In genomic region chr1:47418122-47418521, GRCh38 we compare ENCODE assay signal across 1 cellular context.
TF ChIP-seq lines count a peak whose summit lies in the region.

No MANE protein-coding gene starts in this region.

TF ChIP-seq in WTC11, 78 proteins besides CTCF, POLR2A, EP300 and RAD21 (continued from another document):
- no peak for TF ChIP-seq PRDM15 (CRISPR knock-in tag; IDR thresholded peaks at IDR 0.05)
- TF ChIP-seq ETV6 (CRISPR knock-in tag; IDR thresholded peaks at IDR 0.05), result no peak
- TF ChIP-seq USF1 (CRISPR knock-in tag; IDR thresholded peaks at IDR 0.05), result no peak
- TF ChIP-seq ZNF425 (CRISPR knock-in tag; conservative IDR thresholded peaks at IDR 0.05), result no peak
- no peak for TF ChIP-seq TEAD1 (CRISPR knock-in tag; IDR thresholded peaks at IDR 0.05)
- no peak for TF ChIP-seq ARID4B (CRISPR knock-in tag; IDR thresholded peaks at IDR 0.05; ENCODE audit: borderline replicate concordance)
- TF ChIP-seq E2F1 (CRISPR knock-in tag; IDR thresholded peaks at IDR 0.05), result no peak
- no peak for TF ChIP-seq CREM (CRISPR knock-in tag; IDR thresholded peaks at IDR 0.05)
- no peak for TF ChIP-seq ZNF219 (CRISPR knock-in tag; IDR thresholded peaks at IDR 0.05; ENCODE audit: borderline replicate concordance)
- TF ChIP-seq, protein P1, sequence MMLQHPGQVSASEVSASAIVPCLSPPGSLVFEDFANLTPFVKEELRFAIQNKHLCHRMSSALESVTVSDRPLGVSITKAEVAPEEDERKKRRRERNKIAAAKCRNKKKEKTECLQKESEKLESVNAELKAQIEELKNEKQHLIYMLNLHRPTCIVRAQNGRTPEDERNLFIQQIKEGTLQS (CRISPR knock-in tag; conservative IDR thresholded peaks at IDR 0.05), result no peak
- no peak for TF ChIP-seq ZNF396 (CRISPR knock-in tag; IDR thresholded peaks at IDR 0.05; ENCODE audit: borderline replicate concordance)
- no peak for TF ChIP-seq OVOL2 (CRISPR knock-in tag; IDR thresholded peaks at IDR 0.05; ENCODE audit: borderline replicate concordance)
- TF ChIP-seq GRHL2 (CRISPR knock-in tag; IDR thresholded peaks at IDR 0.05; ENCODE audit: insufficient replicate concordance, severe bottlenecking), result no peak
- TF ChIP-seq ATF1 (CRISPR knock-in tag; IDR thresholded peaks at IDR 0.05), result no peak
- TF ChIP-seq ZNF121 (CRISPR knock-in tag; IDR thresholded peaks at IDR 0.05), result no peak
TF ChIP-seq in WTC11: peak in this region for 0.
